ENCODE assay signal across 21 cellular contexts in the genomic region with DNA sequence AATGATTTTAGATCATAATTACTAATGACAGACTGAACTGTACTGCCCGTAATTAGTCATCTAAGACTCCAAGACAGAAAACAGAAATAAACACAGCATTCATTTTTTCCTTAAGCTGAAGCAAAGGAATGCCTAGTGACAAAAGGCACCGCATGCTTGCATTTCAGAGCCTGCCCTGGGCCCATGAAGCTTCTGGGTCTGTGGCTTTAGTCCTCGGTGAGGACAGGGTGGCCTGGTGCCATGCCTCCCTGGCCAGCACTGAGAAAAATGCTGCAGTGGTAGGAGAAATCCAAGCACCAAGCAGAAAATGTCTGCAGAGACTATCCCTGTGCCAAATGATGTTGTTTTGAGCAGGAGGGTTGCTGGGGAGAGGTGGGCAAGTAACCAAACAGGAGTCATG.
A peak's percentile ranks its signal among the peaks of the same experiment; 100 is the strongest.
DNase-seq lines count a peak whose midpoint lies in the region; TF ChIP-seq lines count a peak whose summit lies in the region.
"Had no signal": no experiment of that assay in that cellular context is flagged by ENCODE, and none has a peak within 500 bp of the region (broad histone marks: within the 10 kb centered on the region; RNA-seq: fewer than 3 reads in every experiment).

No MANE protein-coding gene starts in this region.

- peak overlapping the region; percentile 5 for H3K27ac Mint-ChIP-seq in endodermal cell
- H3K27ac Mint-ChIP-seq: activated CD4-positive, alpha-beta T cell treated with anti-CD3 and anti-CD28 coated beads for 36 hours; activated CD8-positive, alpha-beta memory T cell treated with anti-CD3 and anti-CD28 coated beads, Interleukin-2, amount 10 ng/mL, durations not matched to agents 7 days and 5 days had no signal

- H2AFZ ChIP-seq in neuronal stem cell (ENCODE audit: low read length) = no peak overlapping the region

- H3K9ac ChIP-seq in endodermal cell (ENCODE audit: extremely low read depth, low read length, poor library complexity, severe bottlenecking) (no peak overlapping the region), neuronal stem cell (ENCODE audit: low read depth, low read length, poor library complexity) (no peak overlapping the region)

- H3K27ac ChIP-seq in angular gyrus (ENCODE audit: low read depth, low read length) (peak overlapping the region; percentile 99), endodermal cell (ENCODE audit: low read depth, low read length) (no peak overlapping the region), neuronal stem cell (replicated peaks; ENCODE audit: low read length) (peak overlapping the region; percentile 30), tibial artery (peak overlapping the region; percentile 55 to 66)
- H3K27ac ChIP-seq: right lobe of liver, suprapubic skin had no signal

- H3K4me2 ChIP-seq in neuronal stem cell (ENCODE audit: insufficient read depth, low read length, poor library complexity, severe bottlenecking) = no peak overlapping the region

- H2BK12ac ChIP-seq in neuronal stem cell (ENCODE audit: low read length) = no peak overlapping the region

- no peak overlapping the region for H3K4me3 Mint-ChIP-seq in endodermal cell
- H3K4me3 Mint-ChIP-seq: activated CD4-positive, alpha-beta T cell treated with anti-CD3 and anti-CD28 coated beads for 36 hours; activated CD8-positive, alpha-beta memory T cell treated with anti-CD3 and anti-CD28 coated beads, Interleukin-2, amount 10 ng/mL, durations not matched to agents 7 days and 5 days had no signal

- WGBS in endodermal cell (ENCODE audit: insufficient coverage in 1 of 2, insufficient read length in 1 of 2), 2 experiments = 50 to 85% methylated on average over 1 to 3 of the region's 3 CpGs
- no CpG with 5 or more reads among the region's 3 CpGs for WGBS in neuronal stem cell (ENCODE audit: extremely low coverage in 2 of 2, insufficient read length in 2 of 2, insufficient replicate concordance in 1 of 2), 2 donors

- DNase-seq in endodermal cell (no peak), neuronal stem cell (ENCODE audit: low spot score) (no peak), tibial artery (no peak), GM13976 (ENCODE audit: low spot score) (no peak), NOMO-1 treated with dmso at 0.1 percent for 144 hours (lab: John Stamatoyannopoulos, UW; ENCODE audit: unreplicated experiment) (no peak), NCI-H524 (lab: John Stamatoyannopoulos, UW) (no peak), middle frontal gyrus (ENCODE audit: extremely low spot score, low spot score) (no peak)
- DNase-seq: activated CD4-positive, alpha-beta T cell treated with anti-CD3 and anti-CD28 coated beads for 36 hours; activated CD8-positive, alpha-beta memory T cell treated with anti-CD3 and anti-CD28 coated beads, Interleukin-2, amount 10 ng/mL, durations not matched to agents 7 days and 5 days; activated effector memory CD4-positive, alpha-beta T cell treated with anti-CD3 and anti-CD28 coated beads, Interleukin-2, amount 50 U/mL, for 16 hours; DMS 273 treated with DMSO at 0.1 percent for 48 hours; foreskin melanocyte; GDM1; left colon; NCI-H1092; NCI-H2081; Peyer's patch; right lobe of liver had no signal

- TF ChIP-seq CTCF in endodermal cell (conservative IDR thresholded peaks at IDR 0.05) = no peak
- no peak for TF ChIP-seq CTCF in tibial artery (IDR thresholded peaks at IDR 0.05)
- TF ChIP-seq CTCF in GM13976 (IDR thresholded peaks at IDR 0.05; ENCODE audit: borderline replicate concordance, control extremely low read depth, extremely low read depth, insufficient read depth, missing control alignments) = no peak

- H3K36me3 ChIP-seq in endodermal cell (ENCODE audit: control insufficient read depth, insufficient read depth, low read length) (no peaks in the 10 kb centered on the region), neuronal stem cell (replicated peaks in 1 of 2; ENCODE audit: control insufficient read depth in 2 of 2, insufficient read depth in 2 of 2, low read length in 2 of 2) (peaks cover 0 to 5% of the 10 kb centered on the region in 2 donors), tibial artery (peaks cover 0 to 6% (median 0%) of the 10 kb centered on the region in 3 donors)
- H3K36me3 ChIP-seq: Peyer's patch had no signal

- no peak overlapping the region for H4K8ac ChIP-seq in neuronal stem cell (ENCODE audit: low read depth, low read length)

- H3K9me3 ChIP-seq in endodermal cell (ENCODE audit: control insufficient read depth, low read length) = no peaks in the 10 kb centered on the region
- H3K9me3 ChIP-seq in neuronal stem cell (replicated peaks in 1 of 2; ENCODE audit: control insufficient read depth in 2 of 2, insufficient read depth in 1 of 2, low read depth in 1 of 2, low read length in 2 of 2) = peaks cover 0 to 3% of the 10 kb centered on the region in 2 donors
- H3K9me3 ChIP-seq in tibial artery = no peaks in the 10 kb centered on the region
- H3K9me3 ChIP-seq: Peyer's patch, right lobe of liver, suprapubic skin had no signal

- H3K27me3 ChIP-seq in endodermal cell (ENCODE audit: control insufficient read depth, insufficient read depth, low read length, poor library complexity, severe bottlenecking) (no peaks in the 10 kb centered on the region), neuronal stem cell (ENCODE audit: control insufficient read depth in 3 of 3, insufficient read depth in 3 of 3, low read depth in 1 of 3, low read length in 3 of 3) (no peaks in the 10 kb centered on the region), tibial artery (no peaks in the 10 kb centered on the region)
- H3K27me3 ChIP-seq: Peyer's patch, right lobe of liver, suprapubic skin had no signal

- no peaks in the 10 kb centered on the region for H3K79me1 ChIP-seq in neuronal stem cell (ENCODE audit: low read depth, low read length)

- H3K23ac ChIP-seq in neuronal stem cell (ENCODE audit: low read depth, low read length, poor library complexity) = no peak overlapping the region

- H3K14ac ChIP-seq in neuronal stem cell (ENCODE audit: low read length) = no peak overlapping the region

- peak overlapping the region; percentile 87 for H4K91ac ChIP-seq in neuronal stem cell (ENCODE audit: low read depth, low read length, poor library complexity)

- peaks cover 6% of the 10 kb centered on the region for H3K4me1 ChIP-seq in endodermal cell (ENCODE audit: control insufficient read depth, insufficient read depth, low read length)
- peaks cover 8 to 28% of the 10 kb centered on the region in 2 donors for H3K4me1 ChIP-seq in neuronal stem cell (ENCODE audit: control insufficient read depth in 2 of 2, insufficient read depth in 1 of 2, low read depth in 1 of 2, low read length in 2 of 2)
- peaks cover 0 to 24% (median 16%) of the 10 kb centered on the region in 4 donors for H3K4me1 ChIP-seq in tibial artery
- H3K4me1 ChIP-seq: Peyer's patch, right lobe of liver, suprapubic skin had no signal

- in situ Hi-C loops in GM13976 (cut with MboI; ENCODE audit: low sequenced_read_pairs, unreplicated experiment) = no loop called here

- no peak overlapping the region for H2BK5ac ChIP-seq in neuronal stem cell (ENCODE audit: low read length)

- no peak overlapping the region for H3K4ac ChIP-seq in neuronal stem cell (ENCODE audit: low read length)

- H2AK5ac ChIP-seq in neuronal stem cell (ENCODE audit: low read depth, low read length) = no peak overlapping the region

- H3K4me3 ChIP-seq in endodermal cell (ENCODE audit: low read length) (no peak overlapping the region), neuronal stem cell (ENCODE audit: low read length in 2 of 2) (no peak overlapping the region), tibial artery (no peak overlapping the region)
- H3K4me3 ChIP-seq: GM12878, Peyer's patch, right lobe of liver, suprapubic skin had no signal

- H2BK15ac ChIP-seq in neuronal stem cell (ENCODE audit: low read length) = no peak overlapping the region

- intact Hi-C loops in tibial artery (cut with DNase I; ENCODE audit: low total_unique reads) = no loop called here

- H3K36me3 Mint-ChIP-seq in endodermal cell (ENCODE audit: low read depth) = peaks cover 6% of the 10 kb centered on the region
- H3K36me3 Mint-ChIP-seq: activated CD8-positive, alpha-beta memory T cell treated with anti-CD3 and anti-CD28 coated beads, Interleukin-2, amount 10 ng/mL, durations not matched to agents 7 days and 5 days had no signal

- H3K27me3 Mint-ChIP-seq in endodermal cell (ENCODE audit: insufficient read depth) = no peaks in the 10 kb centered on the region
- H3K27me3 Mint-ChIP-seq: activated CD4-positive, alpha-beta T cell treated with anti-CD3 and anti-CD28 coated beads for 36 hours; activated CD8-positive, alpha-beta memory T cell treated with anti-CD3 and anti-CD28 coated beads, Interleukin-2, amount 10 ng/mL, durations not matched to agents 7 days and 5 days had no signal

- H3K4me1 Mint-ChIP-seq in endodermal cell = peaks cover 15% of the 10 kb centered on the region
- H3K4me1 Mint-ChIP-seq: activated CD4-positive, alpha-beta T cell treated with anti-CD3 and anti-CD28 coated beads for 36 hours had no signal

- no peak overlapping the region for H2BK120ac ChIP-seq in neuronal stem cell (ENCODE audit: low read depth, low read length)

- H3K9me3 Mint-ChIP-seq in endodermal cell = no peaks in the 10 kb centered on the region

- peak overlapping the region; percentile 20 for H3K18ac ChIP-seq in neuronal stem cell (ENCODE audit: low read length)
